In the genomic region with DNA sequence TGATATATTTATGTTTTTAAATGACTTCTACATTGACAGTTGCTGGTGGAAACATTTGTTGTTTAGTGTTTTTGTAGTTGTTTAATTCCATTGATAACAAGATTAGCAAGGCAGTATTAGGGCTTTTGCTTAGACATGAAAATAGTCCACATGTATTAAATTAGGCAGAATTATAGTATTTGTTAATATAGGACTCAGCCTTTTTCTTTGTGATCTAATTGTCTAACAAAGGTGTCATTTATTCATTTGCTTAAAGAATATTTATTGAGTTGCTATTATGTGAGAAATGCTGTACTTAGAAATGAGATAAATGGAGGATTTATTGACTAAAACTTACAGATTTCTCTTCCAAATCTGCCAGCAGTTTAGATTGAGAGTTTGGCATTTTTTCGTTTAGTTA, we compare ENCODE assay signal across 2 cellular contexts.
TF ChIP-seq lines count a peak whose summit lies in the region.

No MANE protein-coding gene starts in this region.

TF ChIP-seq in HCT116, 20 proteins besides CTCF, POLR2A, EP300 and RAD21:
- TF ChIP-seq FOSL1 (IDR thresholded peaks at IDR 0.05; ENCODE audit: low read depth) (no peak), EGR1 (IDR thresholded peaks at IDR 0.05; ENCODE audit: low read depth) (no peak)

TF ChIP-seq in SK-N-SH treated with all-trans-retinoic acid at 6 μM for 48 hours, 23 proteins besides CTCF, POLR2A, EP300 and RAD21:
- no peak for TF ChIP-seq ZFP3 (CRISPR knock-in tag; IDR thresholded peaks at IDR 0.05)
- TF ChIP-seq TOX (CRISPR knock-in tag; IDR thresholded peaks at IDR 0.05; ENCODE audit: borderline replicate concordance) = no peak
- no peak for TF ChIP-seq ARNTL (CRISPR knock-in tag; IDR thresholded peaks at IDR 0.05; ENCODE audit: borderline replicate concordance, low read depth)
- TF ChIP-seq OSR1 (CRISPR knock-in tag; IDR thresholded peaks at IDR 0.05) = no peak
- TF ChIP-seq TCF4 (CRISPR knock-in tag; IDR thresholded peaks at IDR 0.05; ENCODE audit: borderline replicate concordance) = no peak
- no peak for TF ChIP-seq ZNF70 (CRISPR knock-in tag; IDR thresholded peaks at IDR 0.05)
